Comparison of ENCODE assay signal across 20 cellular contexts in genomic region chr16:50605733-50606430, GRCh38. TPM values are rescaled to one million over a fixed set of nuclear protein-coding genes. Genes with fewer than 3 reads are reported as not detected.
DNase-seq lines count a peak whose midpoint lies in the region; ATAC-seq and TF ChIP-seq lines count a peak whose summit lies in the region.
"Had no signal": no experiment of that assay in that cellular context is flagged by ENCODE, and none has a peak within 500 bp of the region (broad histone marks: within the 10 kb centered on the region; RNA-seq: fewer than 3 reads in every experiment).

No MANE protein-coding gene starts in this region.

- peaks cover 47% of the 10 kb centered on the region for H3K4me1 Mint-ChIP-seq in CD4-positive, alpha-beta T cell (ENCODE audit: low read depth)
- H3K4me1 Mint-ChIP-seq in neural progenitor cell, result peaks cover 71% of the 10 kb centered on the region

- H3K36me3 Mint-ChIP-seq in CD4-positive, alpha-beta T cell (ENCODE audit: low read depth), result peaks cover 4% of the 10 kb centered on the region
- peaks cover 7% of the 10 kb centered on the region for H3K36me3 Mint-ChIP-seq in neural progenitor cell

- H2AFZ ChIP-seq in neural progenitor cell (replicated peaks), result no peak overlapping the region
- no peak overlapping the region for H2AFZ ChIP-seq in osteoblast (ENCODE audit: low read length)
- H2AFZ ChIP-seq: PC-9 had no signal

- ATAC-seq in CD4-positive, alpha-beta T cell (ENCODE audit: poor library complexity), result no peak
- no peak for ATAC-seq in HG03378 (IDR thresholded peaks at IDR 0.05; ENCODE audit: unreplicated experiment)
- ATAC-seq: K562 had no signal

- H3K4me1 ChIP-seq in esophagus squamous epithelium (peaks cover 11 to 65% (median 38%) of the 10 kb centered on the region in 3 donors), neural progenitor cell (peaks cover 30% of the 10 kb centered on the region), transverse colon (peaks cover 31 to 50% (median 36%) of the 10 kb centered on the region in 4 donors), suprapubic skin (peaks cover 27% of the 10 kb centered on the region), osteoblast (ENCODE audit: insufficient read depth, low read length) (no peaks in the 10 kb centered on the region)

- intact Hi-C loops in CD4-positive, alpha-beta T cell (cut with DNase I, micrococcal nuclease), result no loop called here
- intact Hi-C loops in esophagus squamous epithelium (cut with DNase I) (no loop called here), transverse colon (cut with DNase I; ENCODE audit: low total_unique reads) (no loop called here)

- 74 to 78% methylated on average over 13 to 15 of the region's 19 CpGs for WGBS in esophagus squamous epithelium, 2 donors
- 85 to 89% methylated on average over 5 to 19 of the region's 19 CpGs for WGBS in transverse colon (ENCODE audit: low coverage in 1 of 2), 2 donors
- 72% methylated on average over 13 of the region's 19 CpGs for WGBS in suprapubic skin

- H3K36me3 ChIP-seq in esophagus squamous epithelium, result peaks cover 0 to 4% (median 0%) of the 10 kb centered on the region in 3 donors
- H3K36me3 ChIP-seq in neural progenitor cell, result no peaks in the 10 kb centered on the region
- no peaks in the 10 kb centered on the region for H3K36me3 ChIP-seq in transverse colon
- H3K36me3 ChIP-seq in suprapubic skin, result no peaks in the 10 kb centered on the region
- no peaks in the 10 kb centered on the region for H3K36me3 ChIP-seq in osteoblast (ENCODE audit: insufficient read depth, low read length)
- H3K36me3 ChIP-seq: MG63 had no signal

- peak overlapping the region; percentile 52 for H3K4me2 ChIP-seq in neural progenitor cell
- H3K4me2 ChIP-seq in osteoblast (ENCODE audit: insufficient read depth, low read length), result no peak overlapping the region
- H3K4me2 ChIP-seq: PC-9 had no signal

- H3K27me3 ChIP-seq in CD4-positive, alpha-beta T cell (ENCODE audit: control insufficient read depth, insufficient read depth, low read length), result no peaks in the 10 kb centered on the region
- H3K27me3 ChIP-seq in esophagus squamous epithelium (no peaks in the 10 kb centered on the region), neural progenitor cell (peaks cover 24% of the 10 kb centered on the region), transverse colon (no peaks in the 10 kb centered on the region), suprapubic skin (no peaks in the 10 kb centered on the region), osteoblast (ENCODE audit: insufficient read depth, low read length) (no peaks in the 10 kb centered on the region)
- H3K27me3 ChIP-seq: MG63 had no signal

- TF ChIP-seq CTCF in CD4-positive, alpha-beta T cell (IDR thresholded peaks at IDR 0.05), result no peak
- no peak for TF ChIP-seq CTCF in esophagus squamous epithelium (IDR thresholded peaks at IDR 0.05)
- TF ChIP-seq CTCF in neural progenitor cell (IDR thresholded peaks at IDR 0.05), result no peak
- TF ChIP-seq CTCF in transverse colon (IDR thresholded peaks at IDR 0.05), result no peak
- no peak for TF ChIP-seq CTCF in suprapubic skin (IDR thresholded peaks at IDR 0.05)
- no peak for TF ChIP-seq CTCF in osteoblast (IDR thresholded peaks at IDR 0.05; ENCODE audit: extremely low read depth, low read depth, low read length)

- H3K27ac Mint-ChIP-seq in CD4-positive, alpha-beta T cell, result peak overlapping the region; percentile 72
- no peak overlapping the region for H3K27ac Mint-ChIP-seq in neural progenitor cell

- no peaks in the 10 kb centered on the region for H3K27me3 Mint-ChIP-seq in CD4-positive, alpha-beta T cell
- peaks cover 7% of the 10 kb centered on the region for H3K27me3 Mint-ChIP-seq in neural progenitor cell (ENCODE audit: insufficient read depth, low read depth)

- H3K79me2 ChIP-seq in neural progenitor cell (ENCODE audit: low read depth) (no peaks in the 10 kb centered on the region), osteoblast (ENCODE audit: insufficient read depth, low read length) (no peaks in the 10 kb centered on the region)

- H3K4me3 Mint-ChIP-seq in CD4-positive, alpha-beta T cell, result no peak overlapping the region
- no peak overlapping the region for H3K4me3 Mint-ChIP-seq in neural progenitor cell

- no peak for TF ChIP-seq EP300 in transverse colon (IDR thresholded peaks at IDR 0.05; ENCODE audit: low read depth)
- no peak for TF ChIP-seq EP300 in suprapubic skin (IDR thresholded peaks at IDR 0.05)

- no peaks in the 10 kb centered on the region for H3K9me3 Mint-ChIP-seq in CD4-positive, alpha-beta T cell
- H3K9me3 Mint-ChIP-seq in neural progenitor cell, result no peaks in the 10 kb centered on the region

- no peak overlapping the region for H3K27ac ChIP-seq in CD4-positive, alpha-beta T cell (ENCODE audit: low read depth, low read length)
- H3K27ac ChIP-seq in esophagus squamous epithelium, result peak overlapping the region in 3 of 4 donors; percentile 80 to 88 (median 85)
- H3K27ac ChIP-seq in neural progenitor cell, result no peak overlapping the region
- H3K27ac ChIP-seq in transverse colon, result peak overlapping the region; percentile 12 to 86 (median 80)
- no peak overlapping the region for H3K27ac ChIP-seq in suprapubic skin
- no peak overlapping the region for H3K27ac ChIP-seq in osteoblast (ENCODE audit: low read depth, low read length)
- H3K27ac ChIP-seq: C4-2B, PC-9, SK-N-MC had no signal

- H3K9ac ChIP-seq in neural progenitor cell, result no peak overlapping the region

- H3K4me3 ChIP-seq in esophagus squamous epithelium (no peak overlapping the region), neural progenitor cell (no peak overlapping the region), transverse colon (no peak overlapping the region), suprapubic skin (no peak overlapping the region), osteoblast (ENCODE audit: insufficient read depth, low read length) (no peak overlapping the region)
- H3K4me3 ChIP-seq: K562, MG63, PC-9, SK-N-MC had no signal

- H4K20me1 ChIP-seq in neural progenitor cell (ENCODE audit: low read depth) (peaks cover 17% of the 10 kb centered on the region), osteoblast (ENCODE audit: insufficient read depth, low read length) (no peaks in the 10 kb centered on the region)

- CTCF ChIA-PET in CD4-positive, alpha-beta T cell (lab: Charles Lee), result interaction anchor here (0.5 kb wide), 1 partner anchor 55 kb away, joined by 3 read pairs; no protein-coding TSS in a partner anchor

- peaks cover 15% of the 10 kb centered on the region for H3F3A ChIP-seq in neural progenitor cell (ENCODE audit: low read depth)

- in situ Hi-C loops in transverse colon (cut with MboI; ENCODE audit: low pct_ligation_motif_present in 1 of 4, low pct_unique_long_range_greater_than_20kb in 1 of 4, low sequenced_read_pairs in 3 of 4), result no loop called here

- POLR2A ChIA-PET in CD4-positive, alpha-beta T cell (lab: Charles Lee), result no interaction called here

- no peak for DNase-seq in CD4-positive, alpha-beta T cell
- DNase-seq in esophagus squamous epithelium (lab: John Stamatoyannopoulos, UW) (no peak), neural progenitor cell (ENCODE audit: low spot score) (no peak), transverse colon (no peak), suprapubic skin (ENCODE audit: low spot score in 2 of 2) (no peak), osteoblast (ENCODE audit: insufficient read length, low spot score, missing footprints) (no peak)
- DNase-seq: DMS79, MG63, NCI-H1048, NCI-H1436, NCI-H187 treated with DMSO at 0.1 percent for 48 hours, NCI-H510A, NCI-H748 treated with DMSO at 0.1 percent for 48 hours, PC-9, RPMI8226, SHP77 treated with DMSO at 0.1 percent for 48 hours had no signal

- H3K9me3 ChIP-seq in CD4-positive, alpha-beta T cell (ENCODE audit: control insufficient read depth, low read length), result no peaks in the 10 kb centered on the region
- H3K9me3 ChIP-seq in esophagus squamous epithelium (no peaks in the 10 kb centered on the region), neural progenitor cell (ENCODE audit: low read depth) (no peaks in the 10 kb centered on the region), transverse colon (no peaks in the 10 kb centered on the region), suprapubic skin (no peaks in the 10 kb centered on the region), osteoblast (ENCODE audit: low read depth, low read length) (no peaks in the 10 kb centered on the region)
- H3K9me3 ChIP-seq: MG63 had no signal

- TF ChIP-seq POLR2A in esophagus squamous epithelium (IDR thresholded peaks at IDR 0.05) (no peak), transverse colon (IDR thresholded peaks at IDR 0.05) (no peak), suprapubic skin (IDR thresholded peaks at IDR 0.05) (no peak)

RNA-seq across cellular contexts. Expression of gene NKD1, which starts 57.7 kb away (rescaled TPM):
- 1 to 10 TPM; 6.1 to 9.8 TPM for total RNA-seq in CD4-positive, alpha-beta T cell
- total RNA-seq in esophagus squamous epithelium (10 to 100 TPM in 1 of 4 donors, 1 to 10 TPM in 3; 1.1 to 10.5 (median 3.1) TPM), neural progenitor cell (ENCODE audit: low replicate concordance) (3.3 and 5.3 TPM in 2 replicates), transverse colon (10 to 100 TPM in 1 of 4 donors, 1 to 10 TPM in 3; 1.7 to 98.1 (median 2.5) TPM), suprapubic skin (1 to 10 TPM; 1.8 to 9.1 (median 2.6) TPM), osteoblast (under 0.01 TPM in 2 replicates)

Comparison
In these comparisons a context has a peak if more than half of its experiments do, and no peak if none do; other contexts are left out.
1. H3K27ac ChIP-seq: peak in esophagus squamous epithelium (3 of 4) and transverse colon (4 of 4); none in CD4-positive, alpha-beta T cell (single experiment), neural progenitor cell (single experiment), suprapubic skin (single experiment) and osteoblast (single experiment).